ENCODE assay signal across 22 cellular contexts in the genomic region with DNA sequence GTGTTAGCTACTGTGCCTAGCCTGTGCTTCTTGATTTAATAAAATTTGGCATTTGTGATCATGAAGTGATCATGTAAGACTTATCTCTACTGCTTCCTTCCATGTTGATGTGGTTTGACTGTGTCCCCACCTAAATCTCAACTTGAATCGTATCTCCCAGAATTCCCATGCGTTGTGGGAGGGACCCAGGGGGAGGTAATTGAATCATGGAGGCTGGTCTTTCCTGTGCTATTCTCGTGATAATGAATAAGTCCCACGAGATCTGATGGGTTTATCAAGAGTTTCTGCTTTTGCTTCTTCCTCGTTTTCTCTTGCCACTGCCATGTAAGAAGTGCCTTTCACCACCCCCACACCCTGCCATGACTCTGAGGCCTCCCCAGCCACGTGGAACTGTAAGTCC. TPM values are rescaled to one million over a fixed set of nuclear protein-coding genes. Genes with fewer than 3 reads are reported as not detected.
DNase-seq lines count a peak whose midpoint lies in the region; ATAC-seq, FAIRE-seq and TF ChIP-seq lines count a peak whose summit lies in the region.
"Had no signal": no experiment of that assay in that cellular context is flagged by ENCODE, and none has a peak within 500 bp of the region (broad histone marks: within the 10 kb centered on the region; RNA-seq: fewer than 3 reads in every experiment).

A gene (plus strand): TSS at position 301 of the 400 bp plus-strand sequence.

- intact Hi-C loops in Caco-2 (cut with micrococcal nuclease; ENCODE audit: unreplicated experiment) = no loop called here

- H3K4me3 Mint-ChIP-seq in Caco-2 (ENCODE audit: unreplicated experiment) = no peak within 1 kb of the TSS
- H3K4me3 Mint-ChIP-seq in endodermal cell = no peak within 1 kb of the TSS
- H3K4me3 Mint-ChIP-seq: CD4-positive, CD25-positive, alpha-beta regulatory T cell had no signal

- TF ChIP-seq EP300 in SK-N-SH (IDR thresholded peaks at IDR 0.05; ENCODE audit: borderline replicate concordance in 1 of 2, low read depth in 1 of 2, low read length in 1 of 2) = no peak

- H3F3A ChIP-seq in SK-N-SH (replicated peaks; ENCODE audit: insufficient read depth) = no peaks in the 10 kb centered on the region

- H3K27me3 Mint-ChIP-seq in Caco-2 (ENCODE audit: insufficient read depth, unreplicated experiment) (no peaks in the 10 kb centered on the region), endodermal cell (ENCODE audit: insufficient read depth) (peaks cover 21% of the 10 kb centered on the region)

- no peak for FAIRE-seq in GM19239 (lab: Jason Lieb, UNC)
- no peak for FAIRE-seq in urothelium cell line (lab: Jason Lieb, UNC)
- FAIRE-seq: D721Med, G401.6, GM12892, HepG2, HTR-8/SVneo had no signal

- H3K9me2 ChIP-seq in SK-N-SH = no peaks in the 10 kb centered on the region
- H3K9me2 ChIP-seq in Karpas-422 (replicated peaks; ENCODE audit: insufficient read depth, low read length) = no peaks in the 10 kb centered on the region

- H3K27ac ChIP-seq in SK-N-SH (ENCODE audit: low read depth in 2 of 2, low read length in 1 of 2) (no peak within 1 kb of the TSS), Karpas-422 (ENCODE audit: low read length) (no peak within 1 kb of the TSS), endodermal cell (ENCODE audit: low read depth, low read length) (no peak within 1 kb of the TSS)
- H3K27ac ChIP-seq: 22Rv1, BLaER1 had no signal

- H3K4me2 ChIP-seq in SK-N-SH = no peak within 1 kb of the TSS
- H3K4me2 ChIP-seq in Karpas-422 (ENCODE audit: low read depth, low read length, poor library complexity, severe bottlenecking) = peak within 1 kb of the TSS; percentile 13
- H3K4me2 ChIP-seq: BLaER1 had no signal

- TF ChIP-seq CTCF in SK-N-SH (IDR thresholded peaks at IDR 0.05) (no peak), Caco-2 (IDR thresholded peaks at IDR 0.05; ENCODE audit: insufficient read depth in 1 of 2, low read depth in 1 of 2, low read length in 1 of 2, severe bottlenecking in 1 of 2, unreplicated experiment in 1 of 2) (no peak), endodermal cell (conservative IDR thresholded peaks at IDR 0.05) (no peak)

- DNase-seq in SK-N-SH (no peak), Caco-2 (no peak), Karpas-422 (peak; percentile 44), endodermal cell (peak; percentile 11), GM19239 (ENCODE audit: insufficient read length, low spot score) (no peak), urothelium cell line (ENCODE audit: low spot score) (no peak)
- DNase-seq: AML-193; CD4-positive, CD25-positive, alpha-beta regulatory T cell; DMS153; DMS79 treated with DMSO at 0.1 percent for 48 hours; EL; HCEC 1CT had no signal

- ATAC-seq in SK-N-SH treated with all-trans-retinoic acid at 6 μM for 48 hours (no peak), GM18873 (IDR thresholded peaks at IDR 0.05; ENCODE audit: low FRiP score, unreplicated experiment) (no peak)
- ATAC-seq: HepG2 had no signal

- no peak within 1 kb of the TSS for H3K9ac ChIP-seq in SK-N-SH
- no peak within 1 kb of the TSS for H3K9ac ChIP-seq in Karpas-422 (ENCODE audit: low read length)
- no peak within 1 kb of the TSS for H3K9ac ChIP-seq in endodermal cell (ENCODE audit: extremely low read depth, low read length, poor library complexity, severe bottlenecking)
- H3K9ac ChIP-seq: BLaER1 had no signal

- H3K36me3 ChIP-seq in SK-N-SH (replicated peaks in 1 of 2; ENCODE audit: control insufficient read depth in 1 of 2, insufficient read depth in 2 of 2, low read length in 1 of 2) = no peaks in the 10 kb centered on the region
- no peaks in the 10 kb centered on the region for H3K36me3 ChIP-seq in Caco-2 (ENCODE audit: control insufficient read depth, insufficient read depth, low read length)
- H3K36me3 ChIP-seq in Karpas-422 (ENCODE audit: insufficient read depth, low read length) = no peaks in the 10 kb centered on the region
- no peaks in the 10 kb centered on the region for H3K36me3 ChIP-seq in endodermal cell (ENCODE audit: control insufficient read depth, insufficient read depth, low read length)
- H3K36me3 ChIP-seq: BLaER1 had no signal

- H3K9me3 ChIP-seq in SK-N-SH (no peaks in the 10 kb centered on the region), Caco-2 (peaks cover 4% of the 10 kb centered on the region; the same call in 1 of the 2 replicates), Karpas-422 (ENCODE audit: low read length) (no peaks in the 10 kb centered on the region), endodermal cell (ENCODE audit: control insufficient read depth, low read length) (peaks cover 8% of the 10 kb centered on the region)

- H3K79me2 ChIP-seq in SK-N-SH (ENCODE audit: insufficient read depth) = no peaks in the 10 kb centered on the region
- no peaks in the 10 kb centered on the region for H3K79me2 ChIP-seq in Karpas-422 (ENCODE audit: low read length)

- H3K4me3 ChIP-seq in SK-N-SH (ENCODE audit: low read depth in 2 of 2, low read length in 1 of 2) (no peak within 1 kb of the TSS), Caco-2 (ENCODE audit: low read depth, low read length) (no peak within 1 kb of the TSS), Karpas-422 (ENCODE audit: low read length) (no peak within 1 kb of the TSS; the same call in 1 of the 2 replicates), endodermal cell (ENCODE audit: low read length) (no peak within 1 kb of the TSS)
- H3K4me3 ChIP-seq: BLaER1 had no signal

- H3K36me3 Mint-ChIP-seq in Caco-2 (ENCODE audit: insufficient read depth, unreplicated experiment) (peaks cover 6% of the 10 kb centered on the region), endodermal cell (ENCODE audit: low read depth) (no peaks in the 10 kb centered on the region)
- H3K36me3 Mint-ChIP-seq: CD4-positive, CD25-positive, alpha-beta regulatory T cell had no signal

- H4K20me1 ChIP-seq in SK-N-SH (ENCODE audit: insufficient read depth) (no peaks in the 10 kb centered on the region), Karpas-422 (ENCODE audit: insufficient read depth, low read depth, low read length) (no peaks in the 10 kb centered on the region)
- H4K20me1 ChIP-seq: BLaER1 had no signal

- POLR2A ChIA-PET in SK-N-SH (lab: Yijun Ruan, JAX) (no interaction called here), Caco-2 (lab: Charles Lee) (no interaction called here)

- H3K4me1 Mint-ChIP-seq in Caco-2 (ENCODE audit: low read depth, unreplicated experiment) (peaks cover 30% of the 10 kb centered on the region), endodermal cell (peaks cover 8% of the 10 kb centered on the region)
- H3K4me1 Mint-ChIP-seq: CD4-positive, CD25-positive, alpha-beta regulatory T cell had no signal

- CTCF ChIA-PET in SK-N-SH (lab: Yijun Ruan, JAX) = interaction anchor here (1.5 kb wide), 1 partner anchor 24 kb away, joined by 3 read pairs; no protein-coding TSS in a partner anchor
- CTCF ChIA-PET in Caco-2 (lab: Charles Lee) = no interaction called here

- H3K9me3 Mint-ChIP-seq in Caco-2 (ENCODE audit: unreplicated experiment) (no peaks in the 10 kb centered on the region), endodermal cell (peaks cover 3% of the 10 kb centered on the region)

- H3K4me1 ChIP-seq in SK-N-SH (ENCODE audit: control insufficient read depth in 1 of 2, insufficient read depth in 2 of 2, low read depth in 1 of 2, low read length in 1 of 2) = peaks cover 16 to 18% of the 10 kb centered on the region in 2 experiments
- peaks cover 36% of the 10 kb centered on the region for H3K4me1 ChIP-seq in Caco-2
- no peaks in the 10 kb centered on the region for H3K4me1 ChIP-seq in Karpas-422 (ENCODE audit: low read length)
- no peaks in the 10 kb centered on the region for H3K4me1 ChIP-seq in endodermal cell (ENCODE audit: control insufficient read depth, insufficient read depth, low read length)
- H3K4me1 ChIP-seq: BLaER1 had no signal

- H3K27me3 ChIP-seq in SK-N-SH (ENCODE audit: insufficient read depth) (no peaks in the 10 kb centered on the region), Caco-2 (replicated peaks; ENCODE audit: control insufficient read depth, insufficient read depth, low read length) (no peaks in the 10 kb centered on the region), Karpas-422 (ENCODE audit: low read length) (no peaks in the 10 kb centered on the region), endodermal cell (ENCODE audit: control insufficient read depth, insufficient read depth, low read length, poor library complexity, severe bottlenecking) (peaks cover 32% of the 10 kb centered on the region)
- H3K27me3 ChIP-seq: BLaER1 had no signal

- peak within 1 kb of the TSS; percentile 11; the same call in 1 of the 2 replicates for H2AFZ ChIP-seq in SK-N-SH (ENCODE audit: low read depth)
- 0 out of 2 replicates have a peak within 1 kb of the TSS, but pooled peaks have one; percentile 62 for H2AFZ ChIP-seq in Karpas-422 (ENCODE audit: low read length)

- WGBS in SK-N-SH (ENCODE audit: low lambda C conversion rate) = 71% methylated on average over 6 of the region's 6 CpGs
- 81 to 90% methylated on average over 2 to 6 of the region's 6 CpGs for WGBS in endodermal cell (ENCODE audit: insufficient coverage in 1 of 2, insufficient read length in 1 of 2), 2 experiments

- TF ChIP-seq RAD21 in SK-N-SH (IDR thresholded peaks at IDR 0.05; ENCODE audit: low read length) = no peak

- H3K27ac Mint-ChIP-seq in Caco-2 (ENCODE audit: unreplicated experiment) (peak within 1 kb of the TSS; percentile 16), endodermal cell (no peak within 1 kb of the TSS)
- H3K27ac Mint-ChIP-seq: CD4-positive, CD25-positive, alpha-beta regulatory T cell had no signal

- no TSS peak for BruUV-seq in Caco-2 (replicated peaks; lab: Mats Ljungman, UMichigan)

TF ChIP-seq in SK-N-SH, 30 proteins besides CTCF, POLR2A, EP300 and RAD21 (continues in another document):
- no peak for TF ChIP-seq TEAD4 (IDR thresholded peaks at IDR 0.05; ENCODE audit: borderline replicate concordance, insufficient read depth)
- TF ChIP-seq GATA2 (CRISPR knock-in tag; IDR thresholded peaks at IDR 0.05) = no peak
- no peak for TF ChIP-seq MXI1 (IDR thresholded peaks at IDR 0.05; ENCODE audit: low read depth, low read length)

RNA-seq across cellular contexts. Expression of the gene that starts here (rescaled TPM):
- polyA plus RNA-seq in SK-N-SH (2012; rRNA removed) = not detected in 2 replicates
- polyA plus RNA-seq in SK-N-SH (2012; cell fraction: cytosol; rRNA removed) = not detected in 2 replicates
- 0.05 TPM in 1 of 2 replicates, not detected in the other for polyA plus RNA-seq in SK-N-SH (2012; cell fraction: nucleus; rRNA removed)
- total RNA-seq in Caco-2 (2022) (not detected in 2 replicates), endodermal cell (not detected)
- total RNA-seq in Karpas-422 (2014; rRNA removed; shearing (Covaris generic); ENCODE audit: low replicate concordance) = 3.6 and 4.2 TPM in 2 replicates
- polyA plus RNA-seq in endodermal cell (2013, experiment 1 of 2) = not detected
- not detected for polyA plus RNA-seq in endodermal cell (2013, experiment 2 of 2)
- total RNA-seq: CD4-positive, CD25-positive, alpha-beta regulatory T cell; H4; HepG2 had no signal
- polyA plus RNA-seq: CD4-positive, CD25-positive, alpha-beta regulatory T cell had no signal

Comparison
In these comparisons a context has a peak if more than half of its experiments do, and no peak if none do; other contexts are left out.
1. Peak in DNase-seq in endodermal cell; RNA of the gene not detected or under 1 TPM.